23 cellular contexts compared by ENCODE assay signal in the genomic region with DNA sequence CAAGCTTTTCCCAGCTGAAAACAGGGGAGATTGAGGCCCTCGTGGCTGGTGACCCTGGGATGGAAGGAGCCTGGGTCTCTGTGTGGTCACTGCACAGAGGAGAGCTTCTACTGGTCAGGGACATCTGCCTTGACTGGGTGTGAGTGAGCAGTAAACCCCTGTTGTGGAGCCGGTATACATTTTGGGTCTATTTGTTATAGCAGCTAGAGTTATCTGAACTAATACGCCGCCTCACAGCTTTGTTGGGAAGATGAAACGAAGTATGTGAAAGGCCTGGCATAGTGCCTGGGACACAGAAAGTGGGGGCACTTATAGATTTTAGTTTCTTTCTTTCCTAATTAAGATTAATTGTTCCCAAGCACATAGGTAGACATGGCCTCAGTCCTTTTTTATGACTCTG.
"Had no signal": no experiment of that assay in that cellular context is flagged by ENCODE, and none has a peak within 500 bp of the region (broad histone marks: within the 10 kb centered on the region; RNA-seq: fewer than 3 reads in every experiment).

No MANE protein-coding gene starts in this region.

- H3K4me1 ChIP-seq: foreskin keratinocyte, gastroesophageal sphincter, lower lobe of right lung had no signal

- ATAC-seq: foreskin keratinocyte, gastroesophageal sphincter, left colon, lower lobe of right lung, mucosa of descending colon had no signal

- H3K27me3 ChIP-seq: dorsolateral prefrontal cortex, esophagus muscularis mucosa, gastroesophageal sphincter, heart left ventricle had no signal

- DNase-seq: dermis blood vessel endothelial cell; effector CD4-positive, alpha-beta T cell; effector memory CD4-positive, alpha-beta T cell; foreskin keratinocyte; hippocampal formation; kidney; kidney glomerular epithelial cell; left ventricle myocardium superior; lower lobe of right lung; mesenchymal stem cell; naive B cell had no signal

- H3K36me3 ChIP-seq: esophagus muscularis mucosa, gastroesophageal sphincter, heart left ventricle, lower lobe of right lung had no signal

- H3K9me3 ChIP-seq: esophagus muscularis mucosa, gastroesophageal sphincter, heart left ventricle, lower lobe of right lung, mucosa of descending colon had no signal

- H3K27ac ChIP-seq: coronary artery, dorsolateral prefrontal cortex, esophagus muscularis mucosa, foreskin keratinocyte, gastroesophageal sphincter, lower lobe of right lung had no signal

- FAIRE-seq: colon, endothelial cell of umbilical vein, frontal cortex, islet of Langerhans, kidney had no signal

- H3K4me3 ChIP-seq: coronary artery, dorsolateral prefrontal cortex, esophagus muscularis mucosa, gastroesophageal sphincter, heart left ventricle, lower lobe of right lung, mucosa of descending colon had no signal

- H3K4me3 Mint-ChIP-seq: mesothelial cell of epicardium, naive B cell had no signal

- H3K9me3 Mint-ChIP-seq: mesothelial cell of epicardium had no signal

- H3K36me3 Mint-ChIP-seq: mesothelial cell of epicardium, naive B cell had no signal

- H3K27ac Mint-ChIP-seq: mesothelial cell of epicardium had no signal
